ENCODE assay signal across 8 cellular contexts in genomic region chr16:19524356-19524865, GRCh38. TPM values are rescaled to one million over a fixed set of nuclear protein-coding genes. Genes with fewer than 3 reads are reported as not detected.
DNase-seq lines count a peak whose midpoint lies in the region; ATAC-seq and TF ChIP-seq lines count a peak whose summit lies in the region.

No MANE protein-coding gene starts in this region.

- DNase-seq in NCI-H69 (lab: John Stamatoyannopoulos, UW) (peak; percentile 61), caudate nucleus (lab: John Stamatoyannopoulos, UW) (peak in 25 of 61 donors; percentile 20 to 71 (median 54)), thoracic aorta (ENCODE audit: low spot score) (no peak), activated gamma-delta T cell treated with Interleukin-2 at 50 U/mL for 16 hours (no peak)

- H3K36me3 ChIP-seq in liver (ENCODE audit: control insufficient read depth in 4 of 4, insufficient read depth in 3 of 4, low read depth in 1 of 4, low read length in 3 of 4) (peaks cover 2 to 12% (median 6%) of the 10 kb centered on the region in 4 donors), thoracic aorta (peaks cover 7% of the 10 kb centered on the region)

- TF ChIP-seq RAD21 in liver (IDR thresholded peaks at IDR 0.05), result no peak

- peaks cover 0 to 20% (median 17%) of the 10 kb centered on the region in 4 donors for H3K4me1 ChIP-seq in liver (ENCODE audit: control insufficient read depth in 4 of 4, insufficient read depth in 4 of 4, low read length in 3 of 4)
- peaks cover 23 to 45% of the 10 kb centered on the region in 2 donors for H3K4me1 ChIP-seq in thoracic aorta (ENCODE audit: control insufficient read depth in 1 of 2, low read depth in 2 of 2)

- H3K27ac ChIP-seq in caudate nucleus (ENCODE audit: low read depth, low read length), result peak overlapping the region; percentile 91
- H3K27ac ChIP-seq in liver (ENCODE audit: low read depth in 1 of 2, low read length in 2 of 2), result peak overlapping the region; percentile 19 to 54
- peak overlapping the region; percentile 43 to 54 for H3K27ac ChIP-seq in thoracic aorta

- H3K27me3 ChIP-seq in liver (ENCODE audit: control insufficient read depth in 4 of 4, insufficient read depth in 4 of 4, low read length in 3 of 4) (no peaks in the 10 kb centered on the region), thoracic aorta (replicated peaks; ENCODE audit: insufficient read depth) (no peaks in the 10 kb centered on the region)

- no peak for TF ChIP-seq CTCF in GM12875 (IDR thresholded peaks at IDR 0.05; ENCODE audit: borderline replicate concordance, insufficient read depth, low read depth, low read length)
- TF ChIP-seq CTCF in liver (IDR thresholded peaks at IDR 0.05; ENCODE audit: low read depth, low read length, missing input control), result no peak
- no peak for TF ChIP-seq CTCF in thoracic aorta (IDR thresholded peaks at IDR 0.05)

- H3K4me3 ChIP-seq in GM12875 (ENCODE audit: low read depth, low read length) (peak overlapping the region; percentile 90), liver (ENCODE audit: low read depth in 1 of 3, low read length in 3 of 3) (peak overlapping the region; percentile 85 to 100 (median 92)), thoracic aorta (peak overlapping the region; percentile 77)

- peak overlapping the region; percentile 32 to 72 for H3K9ac ChIP-seq in liver (ENCODE audit: low read depth in 1 of 2, low read length in 2 of 2)

- ATAC-seq in thoracic aorta (ENCODE audit: insufficient number of reproducible peaks, low FRiP score, low read depth) (no peak), GM19351 (IDR thresholded peaks at IDR 0.05; ENCODE audit: unreplicated experiment) (no peak), GM19397 (IDR thresholded peaks at IDR 0.05; ENCODE audit: unreplicated experiment) (no peak)

- H3K9me3 ChIP-seq in liver (ENCODE audit: control insufficient read depth in 4 of 4, low read length in 3 of 4) (no peaks in the 10 kb centered on the region), thoracic aorta (no peaks in the 10 kb centered on the region)

- 5% methylated on average over 18 of the region's 18 CpGs for WGBS in liver

TF ChIP-seq in liver, 16 proteins besides CTCF, POLR2A, EP300 and RAD21:
- TF ChIP-seq FOXA2 (IDR thresholded peaks at IDR 0.05), result no peak
- TF ChIP-seq RXRA (IDR thresholded peaks at IDR 0.05), result no peak
- TF ChIP-seq HNF4A (conservative IDR thresholded peaks at IDR 0.05), result no peak
- TF ChIP-seq HNF4G (IDR thresholded peaks at IDR 0.05), result no peak
- no peak for TF ChIP-seq SP1 (IDR thresholded peaks at IDR 0.05)
- TF ChIP-seq ATF3 (IDR thresholded peaks at IDR 0.05), result no peak
- no peak for TF ChIP-seq EGR1 (IDR thresholded peaks at IDR 0.05; ENCODE audit: low read depth in 2 of 2)
TF ChIP-seq in liver: peak in this region for 0.

RNA-seq across cellular contexts. Expression of gene CCP110, which starts 0.7 kb away (rescaled TPM):
- total RNA-seq in liver, result 10 to 100 TPM in 1 of 2 donors, 1 to 10 TPM in 1; 8.2 to 25.0 TPM
- polyA plus RNA-seq in liver, result 1 to 10 TPM; 1.8 to 2.8 TPM
- 10 to 100 TPM; 20.4 to 30.7 TPM for total RNA-seq in thoracic aorta

RNA-seq across cellular contexts. Expression of gene GDE1, which starts 2.5 kb away (rescaled TPM):
- 10 to 100 TPM; 25.7 to 39.1 TPM for total RNA-seq in liver
- 10 to 100 TPM; 14.8 to 21.5 TPM for polyA plus RNA-seq in liver
- total RNA-seq in thoracic aorta, result 10 to 100 TPM; 47.8 to 49.7 TPM

RNA-seq across cellular contexts. Expression of gene VPS35L, which starts 31.1 kb away (rescaled TPM):
- 10 to 100 TPM; 16.1 to 18.2 TPM for total RNA-seq in liver
- polyA plus RNA-seq in liver, result 10 to 100 TPM; 10.5 to 14.1 TPM
- total RNA-seq in thoracic aorta, result 10 to 100 TPM; 38.2 to 41.6 TPM

Comparison
In these comparisons a context has a peak if more than half of its experiments do, and no peak if none do; other contexts are left out.
1. H3K27ac ChIP-seq: peak in every context shown above with its lines; median percentile 91 in caudate nucleus; 48 in thoracic aorta; 36 in liver.